Comparison of ENCODE assay signal across 14 cellular contexts in the genomic region with DNA sequence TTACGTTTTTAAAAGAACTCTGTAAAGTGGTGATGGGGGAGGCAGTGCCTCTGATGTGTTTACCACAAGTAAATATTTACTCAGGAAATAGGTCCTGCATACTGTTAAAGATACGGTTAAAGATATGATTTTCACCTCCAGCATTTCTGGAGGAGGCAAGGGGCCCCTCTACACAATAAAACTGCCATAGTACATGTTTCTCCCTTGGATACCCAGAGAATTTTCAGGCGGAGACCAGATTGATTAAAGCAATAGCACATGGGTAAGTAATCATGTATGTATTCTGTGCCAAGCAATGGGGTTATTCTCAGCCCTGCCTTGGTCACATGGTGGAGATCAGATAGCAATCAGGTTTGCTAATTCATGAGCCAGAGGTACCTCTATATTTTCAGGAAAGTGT. TPM values are rescaled to one million over a fixed set of nuclear protein-coding genes. Genes with fewer than 3 reads are reported as not detected.
DNase-seq lines count a peak whose midpoint lies in the region; ATAC-seq and TF ChIP-seq lines count a peak whose summit lies in the region.
"Had no signal": no experiment of that assay in that cellular context is flagged by ENCODE, and none has a peak within 500 bp of the region (broad histone marks: within the 10 kb centered on the region; RNA-seq: fewer than 3 reads in every experiment).

No MANE protein-coding gene starts in this region.

- peak; percentile 16 to 50 (median 35) for ATAC-seq in T-cell (replicated peaks in 1 of 4)
- no peak for ATAC-seq in GM21515 (IDR thresholded peaks at IDR 0.05; ENCODE audit: unreplicated experiment)
- ATAC-seq: right cardiac atrium had no signal

- H3K27me3 Mint-ChIP-seq in T-cell: no peaks in the 10 kb centered on the region

- POLR2A ChIA-PET in T-cell (lab: Charles Lee): interaction anchor here in 1 of 2 donors (1.0 to 1.1 kb wide), 2 partner anchors 8 to 38 kb away, joined by 4 read pairs; no protein-coding TSS in a partner anchor

- H3K9me3 ChIP-seq in hepatocyte (ENCODE audit: low read depth): no peaks in the 10 kb centered on the region
- H3K9me3 ChIP-seq: colonic mucosa had no signal

- CTCF ChIA-PET in T-cell (lab: Charles Lee): interaction anchor here (0.7 to 2.0 kb wide), 21 partner anchors 8 to 196 kb away, joined by 3 to 22 read pairs (median 4); a partner anchor contains a TSS

- no peaks in the 10 kb centered on the region for H3K27me3 ChIP-seq in hepatocyte
- H3K27me3 ChIP-seq: colonic mucosa had no signal

- H3K36me3 ChIP-seq in hepatocyte (replicated peaks; ENCODE audit: insufficient read depth, low read depth): no peaks in the 10 kb centered on the region
- H3K36me3 ChIP-seq: colonic mucosa, WERI-Rb-1 had no signal

- H3K4me2 ChIP-seq in hepatocyte: peak overlapping the region; percentile 43

- H3K4me3 Mint-ChIP-seq in T-cell: peak overlapping the region; percentile 76 to 93 (median 85)

- H3K4me1 Mint-ChIP-seq in T-cell: peaks cover 87 to 98% (median 91%) of the 10 kb centered on the region in 3 donors

- H3K27ac ChIP-seq in C4-2B: peak overlapping the region; percentile 86
- no peak overlapping the region for H3K27ac ChIP-seq in hepatocyte
- H3K27ac ChIP-seq: colonic mucosa, WERI-Rb-1 had no signal

- no peak for TF ChIP-seq POLR2A in erythroblast (IDR thresholded peaks at IDR 0.05; ENCODE audit: low read length)

- no peaks in the 10 kb centered on the region for H3K79me2 ChIP-seq in hepatocyte

- H2AFZ ChIP-seq in hepatocyte: no peak overlapping the region

- peaks cover 6% of the 10 kb centered on the region for H3K4me1 ChIP-seq in hepatocyte (ENCODE audit: insufficient read depth)
- H3K4me1 ChIP-seq: colonic mucosa had no signal

- TF ChIP-seq CTCF in C4-2B (conservative IDR thresholded peaks at IDR 0.05) (no peak; the same call in 1 of the 2 replicates), hepatocyte (IDR thresholded peaks at IDR 0.05; ENCODE audit: poor library complexity) (no peak)

- 30% methylated on average over 3 of the region's 3 CpGs for WGBS in hepatocyte (ENCODE audit: low lambda C conversion rate, missing lambda C conversion rate)

- no peaks in the 10 kb centered on the region for H3K9me2 ChIP-seq in hepatocyte (replicated peaks; ENCODE audit: insufficient read depth)

- DNase-seq in DMS153 treated with DMSO at 0.1 percent for 48 hours (lab: John Stamatoyannopoulos, UW; ENCODE audit: unreplicated experiment) (peak; percentile 57), T-cell (no peak), hepatocyte (ENCODE audit: low spot score) (no peak), erythroblast (lab: John Stamatoyannopoulos, UW) (no peak), activated gamma-delta T cell treated with Interleukin-2 at 50 U/mL for 16 hours (no peak)
- DNase-seq: colonic mucosa, foreskin melanocyte, islet precursor cell, right cardiac atrium, SIG-M5, substantia nigra, WERI-Rb-1 had no signal

- peaks cover 0 to 6% (median 0%) of the 10 kb centered on the region in 3 donors for H3K9me3 Mint-ChIP-seq in T-cell

- H4K20me1 ChIP-seq in hepatocyte (ENCODE audit: insufficient read depth, poor library complexity, severe bottlenecking): no peaks in the 10 kb centered on the region

- no peak overlapping the region for H3K4me3 ChIP-seq in hepatocyte
- H3K4me3 ChIP-seq: colonic mucosa had no signal

- H3K36me3 Mint-ChIP-seq in T-cell: peaks cover 69% of the 10 kb centered on the region

- H3K27ac Mint-ChIP-seq in T-cell: peak overlapping the region; percentile 72 to 91

RNA-seq across cellular contexts. Expression of a gene that starts 9.6 kb away (rescaled TPM):
- total RNA-seq in T-cell: 100 to 1,000 TPM; 381 to 480 (median 441) TPM
- 17.3 and 17.6 TPM in 2 replicates for total RNA-seq in hepatocyte
- polyA plus RNA-seq in hepatocyte: 11.8 and 14.4 TPM in 2 replicates

Comparison
In these comparisons a context has a peak if more than half of its experiments do, and no peak if none do; other contexts are left out.
1. RNA of a gene that starts 9.6 kb away (total RNA-seq): 381 to 480 TPM in T-cell; 17.3 to 17.6 TPM in hepatocyte; every median in the first group is over 10 times any median in the second.